In genomic region chr17:32189343-32189742, GRCh38 we compare ENCODE assay signal across 18 cellular contexts. TPM values are rescaled to one million over a fixed set of nuclear protein-coding genes. Genes with fewer than 3 reads are reported as not detected.
DNase-seq lines count a peak whose midpoint lies in the region; ATAC-seq and TF ChIP-seq lines count a peak whose summit lies in the region.
"Had no signal": no experiment of that assay in that cellular context is flagged by ENCODE, and none has a peak within 500 bp of the region (broad histone marks: within the 10 kb centered on the region; RNA-seq: fewer than 3 reads in every experiment).

No MANE protein-coding gene starts in this region.

- H3K36me3 ChIP-seq in WERI-Rb-1, result peaks cover 39% of the 10 kb centered on the region
- H3K36me3 ChIP-seq: BE2C had no signal

- DNase-seq in NCI-H524 (lab: John Stamatoyannopoulos, UW), result peak; percentile 61 to 84
- peak; percentile 90 for DNase-seq in NCI-H82 (lab: John Stamatoyannopoulos, UW)
- DNase-seq in WERI-Rb-1, result peak; percentile 55
- no peak for DNase-seq in left cardiac atrium
- DNase-seq in NCI-H1048 (lab: John Stamatoyannopoulos, UW), result no peak
- DNase-seq in GM10248 (ENCODE audit: extremely low spot score), result no peak
- DNase-seq: 8988T; ACHN; BE2C; C1 segment of cervical spinal cord; CD4-positive, alpha-beta memory T cell; CD4-positive, CD25-positive, alpha-beta regulatory T cell; CD8-positive, alpha-beta memory T cell; COR-L47; DMS79 treated with DMSO at 0.1 percent for 48 hours; GF-D8 had no signal

- no peak for TF ChIP-seq CTCF in WERI-Rb-1 (IDR thresholded peaks at IDR 0.05; ENCODE audit: low read depth, low read length)
- TF ChIP-seq CTCF in GM10248 (IDR thresholded peaks at IDR 0.05; ENCODE audit: control extremely low read depth, extremely low read depth, low read depth, missing control alignments), result no peak

- POLR2A ChIA-PET in GM10248 (lab: Yijun Ruan, JAX), result no interaction called here

- H3K9me3 ChIP-seq in WERI-Rb-1 (ENCODE audit: severe bottlenecking), result no peaks in the 10 kb centered on the region
- H3K9me3 ChIP-seq: BE2C, BLaER1 had no signal

- no peak for ATAC-seq in left cardiac atrium
- ATAC-seq: GM12878 had no signal

- intact Hi-C loops in left cardiac atrium (cut with DNase I), result no loop called here

- H3K27ac ChIP-seq in WERI-Rb-1, result peak overlapping the region; percentile 77
- H3K27ac ChIP-seq: BLaER1 had no signal

- CTCF ChIA-PET in GM10248 (lab: Yijun Ruan, JAX), result interaction anchor here (1.0 kb wide), 1 partner anchor 50 kb away, joined by 3 read pairs; no protein-coding TSS in a partner anchor

- no peaks in the 10 kb centered on the region for H3K27me3 ChIP-seq in WERI-Rb-1 (ENCODE audit: insufficient read depth, low read depth, severe bottlenecking)
- H3K27me3 ChIP-seq: BE2C, BLaER1 had no signal

- no peak overlapping the region for H3K4me3 ChIP-seq in WERI-Rb-1 (ENCODE audit: low read depth, low read length)
- H3K4me3 ChIP-seq: BLaER1, GM12878 had no signal

RNA-seq across cellular contexts. Expression of gene RHOT1, which starts 47.0 kb away (rescaled TPM):
- total RNA-seq in left cardiac atrium, result 10 to 100 TPM; 47.2 to 48.9 TPM

Comparison
In these comparisons a context has a peak if more than half of its experiments do, and no peak if none do; other contexts are left out.
1. DNase-seq: peak in NCI-H524 (2 of 2), NCI-H82 (single experiment) and WERI-Rb-1 (single experiment); none in left cardiac atrium (single experiment), NCI-H1048 (single experiment) and GM10248 (single experiment).